Comparison of ENCODE assay signal across 1 cellular context in the genomic region with DNA sequence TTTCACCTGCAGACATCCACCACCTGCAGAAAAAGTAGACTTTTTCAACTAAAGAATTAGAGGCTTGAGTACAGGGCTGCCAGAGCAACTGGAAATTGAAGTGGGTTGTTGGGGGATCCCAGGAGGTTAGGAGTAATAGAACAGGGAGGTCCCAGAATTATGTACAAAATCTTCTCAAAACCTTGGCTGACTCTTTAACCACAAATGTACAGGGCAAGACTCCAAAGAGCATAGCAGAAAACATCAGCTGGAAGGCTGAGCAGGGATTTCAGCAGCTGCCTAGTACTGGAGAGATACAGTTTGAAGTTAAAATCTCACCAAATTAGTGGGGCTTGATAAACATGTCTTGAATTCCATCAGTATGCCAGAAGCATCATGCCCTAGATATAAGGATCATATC.
TF ChIP-seq lines count a peak whose summit lies in the region.

No MANE protein-coding gene starts in this region.

TF ChIP-seq in IMR-90, 13 proteins besides CTCF, POLR2A, EP300 and RAD21:
- no peak for TF ChIP-seq SMC3 (IDR thresholded peaks at IDR 0.05; ENCODE audit: low read depth, low read length)
